In the genomic region with DNA sequence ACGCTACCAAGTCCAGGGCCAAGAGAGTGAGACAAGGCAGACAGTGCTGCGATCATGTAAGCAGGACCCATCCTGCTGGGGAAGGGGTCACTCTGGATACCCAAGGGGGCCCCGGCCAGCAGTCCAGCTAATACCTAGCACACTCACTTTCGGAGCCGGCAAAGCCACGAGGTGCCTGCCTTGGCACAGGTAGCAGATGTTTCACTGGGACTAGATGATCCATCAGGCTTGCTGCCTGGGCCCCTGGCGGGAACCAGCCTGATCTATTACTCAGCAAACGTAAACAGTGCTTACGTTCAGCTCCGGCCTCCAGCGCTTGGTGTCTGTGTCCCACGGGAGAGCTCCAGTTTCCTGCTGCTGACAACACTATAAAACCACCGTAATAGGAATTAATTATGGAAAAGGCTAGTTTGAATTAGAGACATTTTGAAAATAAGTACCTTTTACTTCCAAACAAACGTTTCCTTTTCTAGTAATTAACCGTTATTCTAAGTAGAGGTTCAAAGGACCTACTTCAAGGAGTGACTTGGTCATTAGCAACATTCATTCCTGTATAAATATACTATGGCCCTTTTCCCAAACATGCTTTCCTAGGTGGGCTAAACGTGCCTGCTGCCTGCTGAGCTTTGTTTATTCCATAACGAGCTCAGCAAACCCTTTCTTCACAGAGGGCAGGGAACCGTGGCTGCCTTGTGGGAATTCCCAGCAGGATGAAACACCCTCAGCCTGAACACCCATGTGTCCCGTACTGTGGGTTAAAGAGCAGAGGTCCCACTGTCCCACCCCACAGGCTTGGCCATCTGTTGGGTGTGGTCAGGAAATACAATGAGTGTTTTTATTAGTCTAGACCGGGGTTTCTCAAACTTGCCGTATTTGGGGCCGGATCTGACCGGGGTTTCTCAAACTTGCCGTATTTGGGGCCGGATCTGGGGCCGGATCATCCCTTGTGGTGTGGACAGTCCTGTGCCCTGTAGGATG, we compare ENCODE assay signal across 11 cellular contexts. TPM values are rescaled to one million over a fixed set of nuclear protein-coding genes. Genes with fewer than 3 reads are reported as not detected.
A peak's percentile ranks its signal among the peaks of the same experiment; 100 is the strongest.
DNase-seq lines count a peak whose midpoint lies in the region; ATAC-seq and TF ChIP-seq lines count a peak whose summit lies in the region.
"Had no signal": no experiment of that assay in that cellular context is flagged by ENCODE, and none has a peak within 500 bp of the region (broad histone marks: within the 10 kb centered on the region; RNA-seq: fewer than 3 reads in every experiment).

No MANE protein-coding gene starts in this region.

- DNase-seq in NCI-H1694 treated with DMSO at 0.1 percent for 48 hours (lab: John Stamatoyannopoulos, UW) (peak; percentile 38), NCI-H1694 (lab: John Stamatoyannopoulos, UW) (no peak), RWPE2 (ENCODE audit: low spot score) (no peak), hepatic stellate cell (ENCODE audit: low spot score) (peak; percentile 74), transverse colon (peak; percentile 25), activated T-cell treated with anti-CD3 and anti-CD28 coated beads for 4 hours (no peak)
- DNase-seq in activated effector memory CD4-positive, alpha-beta T cell treated with Interleukin-2 at 50 U/mL for 16 hours = no peak
- DNase-seq: activated CD8-positive, alpha-beta memory T cell treated with anti-CD3 and anti-CD28 coated beads for 24 hours; Karpas-422; stimulated activated CD4-positive, alpha-beta T cell treated with anti-CD3 and anti-CD28 coated beads, Interleukin-4, amount 100 ng/mL, for 4 hours had no signal

- no peak for TF ChIP-seq CTCF in RWPE2 (IDR thresholded peaks at IDR 0.05; ENCODE audit: poor library complexity, severe bottlenecking)
- TF ChIP-seq CTCF in transverse colon (IDR thresholded peaks at IDR 0.05) = no peak

- H3K4me1 ChIP-seq in RWPE2 (ENCODE audit: insufficient read depth, poor library complexity, severe bottlenecking) = peaks cover 17% of the 10 kb centered on the region
- peaks cover 4 to 18% (median 12%) of the 10 kb centered on the region in 4 donors for H3K4me1 ChIP-seq in transverse colon

- in situ Hi-C loops in transverse colon (cut with MboI; ENCODE audit: low pct_ligation_motif_present in 1 of 4, low pct_unique_long_range_greater_than_20kb in 1 of 4, low sequenced_read_pairs in 3 of 4) = no loop called here

- ATAC-seq in RWPE2 (ENCODE audit: low read depth) (peak; percentile 85), GM21381 (IDR thresholded peaks at IDR 0.05; ENCODE audit: unreplicated experiment) (no peak)

- TF ChIP-seq EP300 in transverse colon (IDR thresholded peaks at IDR 0.05; ENCODE audit: low read depth) = no peak

- H3K27ac ChIP-seq in RWPE2 (ENCODE audit: poor library complexity, severe bottlenecking) (no peak overlapping the region), transverse colon (peak overlapping the region; percentile 22 to 52 (median 34))

- intact Hi-C loops in transverse colon (cut with DNase I; ENCODE audit: low total_unique reads) = no loop called here

- H3K4me3 ChIP-seq in RWPE2 (ENCODE audit: severe bottlenecking) (no peak overlapping the region), transverse colon (no peak overlapping the region)

- H3K27me3 ChIP-seq in RWPE2 (ENCODE audit: insufficient read depth, poor library complexity, severe bottlenecking) (no peaks in the 10 kb centered on the region), transverse colon (no peaks in the 10 kb centered on the region)

- no peak for TF ChIP-seq POLR2A in transverse colon (IDR thresholded peaks at IDR 0.05)

- 43 to 63% methylated on average over 2 to 26 of the region's 26 CpGs for WGBS in transverse colon (ENCODE audit: low coverage in 1 of 2), 2 donors

- no peaks in the 10 kb centered on the region for H3K9me3 ChIP-seq in RWPE2 (ENCODE audit: severe bottlenecking)
- no peaks in the 10 kb centered on the region for H3K9me3 ChIP-seq in transverse colon

- H3K36me3 ChIP-seq in RWPE2 (ENCODE audit: low read depth) (no peaks in the 10 kb centered on the region), transverse colon (no peaks in the 10 kb centered on the region)

RNA-seq across cellular contexts. Expression of a gene that starts 18.4 kb away (rescaled TPM):
- 100 to 1,000 TPM in 3 of 4 donors, 10 to 100 TPM in 1; 96.1 to 161 (median 117) TPM for total RNA-seq in transverse colon

Comparison
In these comparisons a context has a peak if more than half of its experiments do, and no peak if none do; other contexts are left out.
1. DNase-seq: peak in NCI-H1694 treated with DMSO at 0.1 percent for 48 hours (single experiment), hepatic stellate cell (single experiment) and transverse colon (single experiment); none in NCI-H1694 (single experiment), RWPE2 (single experiment), activated T-cell treated with anti-CD3 and anti-CD28 coated beads for 4 hours (single experiment) and activated effector memory CD4-positive, alpha-beta T cell treated with Interleukin-2 at 50 U/mL for 16 hours (single experiment).